ENCODE assay signal across 8 cellular contexts in the genomic region with DNA sequence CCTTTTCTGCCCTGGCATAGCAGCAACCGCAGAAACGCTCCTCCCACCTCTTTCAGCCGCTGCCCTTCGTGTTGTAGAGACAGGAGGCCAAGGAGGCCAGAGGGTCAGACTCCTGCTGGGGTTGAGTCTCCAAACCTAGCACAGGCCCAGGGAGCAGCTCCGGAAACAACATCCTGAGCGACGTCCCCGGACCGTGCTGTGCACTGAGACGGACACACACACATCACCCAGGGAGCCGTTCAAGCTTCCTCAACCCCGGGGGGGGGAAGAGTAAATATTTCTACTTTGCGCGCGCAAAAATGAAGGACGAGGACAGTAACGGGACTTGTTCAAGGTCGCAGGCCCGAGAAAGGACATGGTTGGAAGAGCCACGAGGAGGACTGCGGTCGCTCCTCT. TPM values are rescaled to one million over a fixed set of nuclear protein-coding genes. Genes with fewer than 3 reads are reported as not detected.
DNase-seq lines count a peak whose midpoint lies in the region; ATAC-seq, FAIRE-seq and TF ChIP-seq lines count a peak whose summit lies in the region.

No MANE protein-coding gene starts in this region.

- H3K27ac Mint-ChIP-seq in activated naive CD4-positive, alpha-beta T cell treated with anti-CD3 and anti-CD28 coated beads, Interleukin-2, amount 10 ng/mL, durations not matched to agents 7 days and 5 days = peak overlapping the region; percentile 91

- intact Hi-C loops in heart left ventricle (cut with DNase I) (loop anchor here in 2 of 10 donors (2.0 to 5.0 kb wide), 2 partner anchors 32 to 37 kb away; a partner anchor contains a TSS), prostate gland (cut with DNase I) (no loop called here)

- H3K27ac ChIP-seq in heart left ventricle (peak overlapping the region; percentile 16 to 90 (median 79)), prostate gland (peak overlapping the region; percentile 68)

- ATAC-seq in heart left ventricle (peak in 3 of 4 donors; percentile 47 to 60 (median 50)), HG03095 (IDR thresholded peaks at IDR 0.05; ENCODE audit: unreplicated experiment) (no peak)

- DNase-seq in AG04449 (ENCODE audit: low read depth, low spot score) (no peak), GM12891 (ENCODE audit: insufficient read length, low spot score) (peak; percentile 24), HuH-7.5 (ENCODE audit: low spot score) (peak; percentile 49), heart left ventricle (peak in 3 of 5 donors; percentile 29 to 55 (median 42)), prostate gland (ENCODE audit: low spot score) (no peak), SIG-M5 treated with dmso at 0.1 percent for 504 hours (lab: John Stamatoyannopoulos, UW; ENCODE audit: unreplicated experiment) (no peak)
- peak; percentile 43 for DNase-seq in activated naive CD4-positive, alpha-beta T cell treated with anti-CD3 and anti-CD28 coated beads, Interleukin-2, amount 10 ng/mL, durations not matched to agents 7 days and 5 days

- H3K4me3 ChIP-seq in AG04449 (ENCODE audit: low read depth, low read length) = peak overlapping the region; percentile 96
- peak overlapping the region; percentile 63 to 98 (median 82) for H3K4me3 ChIP-seq in heart left ventricle
- H3K4me3 ChIP-seq in prostate gland = peak overlapping the region; percentile 65 to 82

- peak overlapping the region; percentile 96 for H3K4me3 Mint-ChIP-seq in activated naive CD4-positive, alpha-beta T cell treated with anti-CD3 and anti-CD28 coated beads, Interleukin-2, amount 10 ng/mL, durations not matched to agents 7 days and 5 days

- no peak for FAIRE-seq in GM12891 (lab: Jason Lieb, UNC)

- H3K4me1 ChIP-seq in heart left ventricle = peaks cover 5 to 42% (median 16%) of the 10 kb centered on the region in 12 donors
- no peaks in the 10 kb centered on the region for H3K4me1 ChIP-seq in prostate gland (replicated peaks)

- H3K4me1 Mint-ChIP-seq in activated naive CD4-positive, alpha-beta T cell treated with anti-CD3 and anti-CD28 coated beads, Interleukin-2, amount 10 ng/mL, durations not matched to agents 7 days and 5 days = peaks cover 31% of the 10 kb centered on the region

- H3K9me3 Mint-ChIP-seq in activated naive CD4-positive, alpha-beta T cell treated with anti-CD3 and anti-CD28 coated beads, Interleukin-2, amount 10 ng/mL, durations not matched to agents 7 days and 5 days = peaks cover 56% of the 10 kb centered on the region

- 0 to 1% (median 0%) methylated on average over 19 to 22 of the region's 22 CpGs for WGBS in heart left ventricle, 4 donors
- WGBS in prostate gland = 0% methylated on average over 22 of the region's 22 CpGs

- POLR2A ChIA-PET in AG04449 (lab: Yijun Ruan, JAX) = no interaction called here

- no peaks in the 10 kb centered on the region for H3K27me3 Mint-ChIP-seq in activated naive CD4-positive, alpha-beta T cell treated with anti-CD3 and anti-CD28 coated beads, Interleukin-2, amount 10 ng/mL, durations not matched to agents 7 days and 5 days

- CTCF ChIA-PET in AG04449 (lab: Yijun Ruan, JAX) = interaction anchor here (0.7 to 1.9 kb wide), 5 partner anchors 14 to 599 kb away, joined by 3 to 5 read pairs (median 3); no protein-coding TSS in a partner anchor
- CTCF ChIA-PET in activated naive CD4-positive, alpha-beta T cell treated with anti-CD3 and anti-CD28 coated beads, Interleukin-2, amount 10 ng/mL, durations not matched to agents 7 days and 5 days (lab: Charles Lee) = no interaction called here

- TF ChIP-seq POLR2A in GM12891 (IDR thresholded peaks at IDR 0.05; ENCODE audit: low read depth, low read length) = no peak
- no peak for TF ChIP-seq POLR2A in heart left ventricle (IDR thresholded peaks at IDR 0.05)
- no peak for TF ChIP-seq POLR2A in prostate gland (IDR thresholded peaks at IDR 0.05)

- H3K36me3 ChIP-seq in heart left ventricle (peaks cover 2 to 28% (median 23%) of the 10 kb centered on the region in 9 donors), prostate gland (peaks cover 8 to 19% of the 10 kb centered on the region in 2 donors)

- H3K27me3 ChIP-seq in heart left ventricle = no peaks in the 10 kb centered on the region
- H3K27me3 ChIP-seq in prostate gland (replicated peaks; ENCODE audit: insufficient read depth) = no peaks in the 10 kb centered on the region

- H3K9me3 ChIP-seq in heart left ventricle (peaks cover 0 to 37% (median 4%) of the 10 kb centered on the region in 12 donors), prostate gland (no peaks in the 10 kb centered on the region)

- peaks cover 61% of the 10 kb centered on the region for H3K36me3 Mint-ChIP-seq in activated naive CD4-positive, alpha-beta T cell treated with anti-CD3 and anti-CD28 coated beads, Interleukin-2, amount 10 ng/mL, durations not matched to agents 7 days and 5 days

- no peak for TF ChIP-seq CTCF in AG04449 (IDR thresholded peaks at IDR 0.05; ENCODE audit: insufficient read depth, low read length, missing control alignments)
- no peak for TF ChIP-seq CTCF in heart left ventricle (IDR thresholded peaks at IDR 0.05)
- TF ChIP-seq CTCF in prostate gland (IDR thresholded peaks at IDR 0.05) = no peak

TF ChIP-seq in GM12891, 5 proteins besides CTCF, POLR2A, EP300 and RAD21:
- TF ChIP-seq POU2F2 (IDR thresholded peaks at IDR 0.05; ENCODE audit: low read depth, low read length) (no peak), SPI1 (IDR thresholded peaks at IDR 0.05; ENCODE audit: low read depth, low read length) (no peak), TAF1 (IDR thresholded peaks at IDR 0.05; ENCODE audit: low read depth, low read length) (no peak), POLR2AphosphoS5 (IDR thresholded peaks at IDR 0.05; ENCODE audit: low read depth, low read length) (no peak), PAX5 (IDR thresholded peaks at IDR 0.05; ENCODE audit: insufficient read depth, low read length, severe bottlenecking) (no peak)

RNA-seq across cellular contexts. Expression of a gene that starts 0.7 kb away (rescaled TPM):
- 3.1 TPM for polyA plus RNA-seq in GM12891 (2012; ENCODE audit: low read depth, missing spikeins)
- total RNA-seq in heart left ventricle = 10 to 100 TPM in 1 of 9 donors, 1 to 10 TPM in 8; 3.6 to 10.1 (median 7.0) TPM
- polyA plus RNA-seq in heart left ventricle = 1 to 10 TPM; 4.2 to 4.8 TPM
- 10 to 100 TPM in 1 of 2 donors, 1 to 10 TPM in 1; 8.5 to 12.8 TPM for total RNA-seq in prostate gland

RNA-seq across cellular contexts. Expression of a gene that starts 19.7 kb away (rescaled TPM):
- polyA plus RNA-seq in GM12891 (2012; ENCODE audit: low read depth, missing spikeins) = 2.1 TPM
- 1 to 10 TPM; 3.3 to 7.3 (median 5.1) TPM for total RNA-seq in heart left ventricle
- 1 to 10 TPM; 1.8 to 3.8 TPM for polyA plus RNA-seq in heart left ventricle
- total RNA-seq in prostate gland = 1 to 10 TPM; 4.8 to 5.6 TPM

RNA-seq across cellular contexts. Expression of a gene that starts 24.9 kb away (rescaled TPM):
- 4.5 TPM for polyA plus RNA-seq in GM12891 (2012; ENCODE audit: low read depth, missing spikeins)
- total RNA-seq in heart left ventricle (1 to 10 TPM; 2.7 to 5.6 (median 4.4) TPM), prostate gland (1 to 10 TPM; 5.3 to 8.5 TPM)
- 1 to 10 TPM; 1.1 to 8.0 TPM for polyA plus RNA-seq in heart left ventricle

RNA-seq across cellular contexts. Expression of a gene that starts 31.9 kb away (rescaled TPM):
- polyA plus RNA-seq in GM12891 (2012; ENCODE audit: low read depth, missing spikeins) = 2.6 TPM
- total RNA-seq in heart left ventricle (1 to 10 TPM; 2.5 to 5.2 (median 3.7) TPM), prostate gland (10 to 100 TPM in 1 of 2 donors, 1 to 10 TPM in 1; 7.4 to 11.7 TPM)
- polyA plus RNA-seq in heart left ventricle = 1 to 10 TPM; 2.6 to 3.3 TPM

RNA-seq across cellular contexts. Expression of a gene that starts 40.7 kb away (rescaled TPM):
- 4.6 TPM for polyA plus RNA-seq in GM12891 (2012; ENCODE audit: low read depth, missing spikeins)
- total RNA-seq in heart left ventricle (1 to 10 TPM; 2.7 to 7.5 (median 3.9) TPM), prostate gland (1 to 10 TPM; 1.5 to 7.4 TPM)
- polyA plus RNA-seq in heart left ventricle = 1 to 10 TPM; 4.9 to 8.7 TPM

Comparison
In these comparisons a context has a peak if more than half of its experiments do, and no peak if none do; other contexts are left out.
1. DNase-seq: peak in GM12891 (single experiment), HuH-7.5 (single experiment), activated naive CD4-positive, alpha-beta T cell treated with anti-CD3 and anti-CD28 coated beads, Interleukin-2, amount 10 ng/mL, durations not matched to agents 7 days and 5 days (single experiment) and heart left ventricle (3 of 5); none in AG04449 (single experiment), prostate gland (single experiment) and SIG-M5 treated with dmso at 0.1 percent for 504 hours (single experiment).
2. Peak in every context shown above with its lines, with median percentiles within 50 percentile points of each other: H3K4me3 ChIP-seq.